19 cellular contexts compared by ENCODE assay signal in genomic region chr21:15022608-15023261, GRCh38.
"Had no signal": no experiment of that assay in that cellular context is flagged by ENCODE, and none has a peak within 500 bp of the region (broad histone marks: within the 10 kb centered on the region; RNA-seq: fewer than 3 reads in every experiment).

No MANE protein-coding gene starts in this region.

- H3K9me3 Mint-ChIP-seq: activated T-helper 1 cell treated with anti-CD3 and anti-CD28 coated beads, Interleukin-12 subunit alpha, Interleukin-12 subunit beta, Interleukin-2, Interleukin-4 antibody, amounts not matched to agents 30 ng/mL and 10 ng/mL and 1 ng/mL, durations not matched to agents 14 hours and 24 hours and 36 hours; nephron; T-cell had no signal

- ATAC-seq: stimulated activated naive CD8-positive, alpha-beta T cell treated with anti-CD3 and anti-CD28 coated beads, Interleukin-15, Interleukin-2, amounts not matched to agents 100 U/mL and 50 U/mL, for 24 hours; T-cell had no signal

- H3K27me3 Mint-ChIP-seq: activated CD4-positive, alpha-beta T cell treated with anti-CD3 and anti-CD28 coated beads, Interleukin-2, amount 10 ng/mL, durations not matched to agents 7 days and 5 days; activated naive CD8-positive, alpha-beta T cell treated with anti-CD3 and anti-CD28 coated beads, Interleukin-2, amount 10 ng/mL, durations not matched to agents 7 days and 5 days; T-cell had no signal

- H3K27ac ChIP-seq: breast epithelium, dorsolateral prefrontal cortex, right atrium auricular region had no signal

- H3K4me1 ChIP-seq: breast epithelium, right atrium auricular region had no signal

- DNase-seq: activated CD4-positive, alpha-beta T cell treated with anti-CD3 and anti-CD28 coated beads, Interleukin-2, amount 10 ng/mL, durations not matched to agents 7 days and 5 days; activated naive CD4-positive, alpha-beta T cell; activated naive CD8-positive, alpha-beta T cell treated with anti-CD3 and anti-CD28 coated beads, Interleukin-2, amount 10 ng/mL, durations not matched to agents 7 days and 5 days; aorta; dorsolateral prefrontal cortex; foreskin fibroblast; glutamatergic neuron; hypothalamus; kidney glomerular epithelial cell; mesenchymal stem cell; occipital lobe; stimulated activated naive CD8-positive, alpha-beta T cell treated with anti-CD3 and anti-CD28 coated beads, Interleukin-15, Interleukin-2, amounts not matched to agents 100 U/mL and 50 U/mL, for 24 hours; T-cell; T-helper 9 cell had no signal

- H3K36me3 ChIP-seq: breast epithelium, right atrium auricular region had no signal

- H3K9me3 ChIP-seq: breast epithelium, right atrium auricular region had no signal

- H3K4me3 Mint-ChIP-seq: activated CD4-positive, alpha-beta T cell treated with anti-CD3 and anti-CD28 coated beads, Interleukin-2, amount 10 ng/mL, durations not matched to agents 7 days and 5 days; activated naive CD8-positive, alpha-beta T cell treated with anti-CD3 and anti-CD28 coated beads, Interleukin-2, amount 10 ng/mL, durations not matched to agents 7 days and 5 days; activated T-helper 1 cell treated with anti-CD3 and anti-CD28 coated beads, Interleukin-12 subunit alpha, Interleukin-12 subunit beta, Interleukin-2, Interleukin-4 antibody, amounts not matched to agents 30 ng/mL and 10 ng/mL and 1 ng/mL, durations not matched to agents 14 hours and 24 hours and 36 hours; nephron; T-cell had no signal

- H3K27me3 ChIP-seq: breast epithelium, dorsolateral prefrontal cortex, right atrium auricular region had no signal

- H3K27ac Mint-ChIP-seq: activated CD4-positive, alpha-beta T cell treated with anti-CD3 and anti-CD28 coated beads, Interleukin-2, amount 10 ng/mL, durations not matched to agents 7 days and 5 days; activated naive CD8-positive, alpha-beta T cell treated with anti-CD3 and anti-CD28 coated beads, Interleukin-2, amount 10 ng/mL, durations not matched to agents 7 days and 5 days; activated T-helper 1 cell treated with anti-CD3 and anti-CD28 coated beads, Interleukin-12 subunit alpha, Interleukin-12 subunit beta, Interleukin-2, Interleukin-4 antibody, amounts not matched to agents 30 ng/mL and 10 ng/mL and 1 ng/mL, durations not matched to agents 14 hours and 24 hours and 36 hours; T-cell had no signal

- H3K4me3 ChIP-seq: breast epithelium, dorsolateral prefrontal cortex, right atrium auricular region, smooth muscle cell had no signal
